Comparison of ENCODE assay signal across 9 cellular contexts in genomic region chr3:105997800-105998526, GRCh38.
DNase-seq lines count a peak whose midpoint lies in the region; ATAC-seq and TF ChIP-seq lines count a peak whose summit lies in the region.
"Had no signal": no experiment of that assay in that cellular context is flagged by ENCODE, and none has a peak within 500 bp of the region (broad histone marks: within the 10 kb centered on the region; RNA-seq: fewer than 3 reads in every experiment).

No MANE protein-coding gene starts in this region.

- H3K4ac ChIP-seq in IMR-90 (ENCODE audit: low read depth, low read length), result peak overlapping the region; percentile 91

- H3K36me3 Mint-ChIP-seq in activated T-cell treated with anti-CD3 and anti-CD28 coated beads, Interleukin-2, amount 50 U/mL, for 24 hours (ENCODE audit: low read depth), result no peaks in the 10 kb centered on the region

- H3K9me3 Mint-ChIP-seq in activated T-cell treated with anti-CD3 and anti-CD28 coated beads, Interleukin-2, amount 50 U/mL, for 24 hours, result peaks cover 28% of the 10 kb centered on the region

- no CpG with 5 or more reads among the region's 3 CpGs for WGBS in IMR-90 (ENCODE audit: extremely low coverage in 2 of 2, insufficient read length in 1 of 2), 2 experiments
- WGBS in adrenal gland, 4 donors, result 29 to 67% (median 59%) methylated on average over 2 to 3 of the region's 3 CpGs

- peak overlapping the region; percentile 93 for H2BK120ac ChIP-seq in IMR-90 (ENCODE audit: low read depth, low read length)

- no peak overlapping the region for H3K4me3 Mint-ChIP-seq in activated T-cell treated with anti-CD3 and anti-CD28 coated beads, Interleukin-2, amount 50 U/mL, for 24 hours

- H3K9ac ChIP-seq in IMR-90 (ENCODE audit: low read depth, low read length), result peak overlapping the region; percentile 70

- H3K56ac ChIP-seq in IMR-90 (ENCODE audit: extremely low read depth, insufficient read depth, low read length), result peak overlapping the region; percentile 82

- no peak overlapping the region for H3K27ac ChIP-seq in A673 (ENCODE audit: low read depth, low read length, poor library complexity, severe bottlenecking)
- H3K27ac ChIP-seq in IMR-90 (ENCODE audit: insufficient read depth, low read length), result peak overlapping the region; percentile 88
- peak overlapping the region in 1 of 5 donors; percentile 62 for H3K27ac ChIP-seq in adrenal gland

- ATAC-seq in IMR-90 (ENCODE audit: low read depth) (peak; percentile 99), HG03039 (IDR thresholded peaks at IDR 0.05; ENCODE audit: unreplicated experiment) (no peak), GM19397 (IDR thresholded peaks at IDR 0.05; ENCODE audit: unreplicated experiment) (no peak)

- H3K14ac ChIP-seq in IMR-90 (replicated peaks; ENCODE audit: low read depth, low read length), result peak overlapping the region; percentile 83

- H3K4me1 ChIP-seq in A673 (ENCODE audit: insufficient read depth, low read length, poor library complexity, severe bottlenecking), result no peaks in the 10 kb centered on the region
- peaks cover 7% of the 10 kb centered on the region for H3K4me1 ChIP-seq in IMR-90 (ENCODE audit: control insufficient read depth, insufficient read depth, low read length)
- H3K4me1 ChIP-seq in adrenal gland (replicated peaks in 1 of 2), result no peaks in the 10 kb centered on the region

- peak overlapping the region; percentile 71; the same call in 2 of the 3 replicates for H2BK15ac ChIP-seq in IMR-90 (ENCODE audit: low read depth, low read length)

- peak overlapping the region; percentile 75 for H4K5ac ChIP-seq in IMR-90 (ENCODE audit: low read depth, low read length)

- H2AK5ac ChIP-seq in IMR-90 (ENCODE audit: low read depth, low read length), result peak overlapping the region; percentile 40; the same call in 1 of the 2 replicates

- TF ChIP-seq CTCF in A673 (conservative IDR thresholded peaks at IDR 0.05; ENCODE audit: low read depth, low read length), result no peak
- no peak for TF ChIP-seq CTCF in IMR-90 (conservative IDR thresholded peaks at IDR 0.05; ENCODE audit: low read depth, low read length)
- TF ChIP-seq CTCF in adrenal gland (IDR thresholded peaks at IDR 0.05), result no peak

- no peaks in the 10 kb centered on the region for H3K36me3 ChIP-seq in A673 (ENCODE audit: insufficient read depth, low read length, poor library complexity, severe bottlenecking)
- H3K36me3 ChIP-seq in IMR-90 (ENCODE audit: control insufficient read depth, insufficient read depth, low read length), result no peaks in the 10 kb centered on the region
- no peaks in the 10 kb centered on the region for H3K36me3 ChIP-seq in adrenal gland (replicated peaks in 1 of 2)

- peaks cover 12% of the 10 kb centered on the region; the same call in 1 of the 2 replicates for H3K9me1 ChIP-seq in IMR-90 (ENCODE audit: insufficient read depth, low read length)

- peak overlapping the region; percentile 85 for H3K18ac ChIP-seq in IMR-90 (ENCODE audit: low read depth, low read length)

- no peaks in the 10 kb centered on the region for H3K27me3 Mint-ChIP-seq in activated T-cell treated with anti-CD3 and anti-CD28 coated beads, Interleukin-2, amount 50 U/mL, for 24 hours

- H2AFZ ChIP-seq in IMR-90 (replicated peaks; ENCODE audit: low read length, poor library complexity), result peak overlapping the region; percentile 77

- dilution Hi-C loops in IMR-90 (cut with HindIII; ENCODE audit: low sequenced_read_pairs, unreplicated experiment), result no loop called here

- peak; percentile 31 for DNase-seq in A673 (ENCODE audit: low spot score)
- DNase-seq in IMR-90, result peak; percentile 95
- DNase-seq in adrenal gland, result peak; percentile 23 to 64 (median 57)
- peak; percentile 96 for DNase-seq in islet precursor cell
- no peak for DNase-seq in Ammon's horn (ENCODE audit: low spot score)
- no peak for DNase-seq in activated T-cell treated with anti-CD3 and anti-CD28 coated beads, Interleukin-2, amount 50 U/mL, for 24 hours
- DNase-seq: NCI-H1694 had no signal

- peak overlapping the region; percentile 87 for H4K91ac ChIP-seq in IMR-90 (ENCODE audit: insufficient read depth, low read depth, low read length)

- peak overlapping the region; percentile 44 for H2AK9ac ChIP-seq in IMR-90 (replicated peaks; ENCODE audit: low read depth, low read length, poor library complexity)

- BruUV-seq in A673 (replicated peaks; lab: Mats Ljungman, UMichigan), result no TSS peak
- no TSS peak for BruUV-seq in IMR-90 (replicated peaks; lab: Mats Ljungman, UMichigan)

- peak overlapping the region; percentile 90 for H2BK20ac ChIP-seq in IMR-90 (ENCODE audit: low read depth, low read length)

- H3K4me3 ChIP-seq in A673 (ENCODE audit: low read depth, low read length, poor library complexity, severe bottlenecking) (no peak overlapping the region), IMR-90 (ENCODE audit: insufficient read depth, low read depth, low read length) (peak overlapping the region; percentile 22; the same call in 1 of the 2 replicates), adrenal gland (no peak overlapping the region)

- in situ Hi-C loops in IMR-90 (cut with MboI; ENCODE audit: low sequenced_read_pairs), result no loop called here

- H3K4me1 Mint-ChIP-seq in activated T-cell treated with anti-CD3 and anti-CD28 coated beads, Interleukin-2, amount 50 U/mL, for 24 hours (ENCODE audit: low read depth), result peaks cover 11% of the 10 kb centered on the region

- TF ChIP-seq RAD21 in IMR-90 (IDR thresholded peaks at IDR 0.05; ENCODE audit: low read length), result peak; percentile 23; the same call in 1 of the 2 replicates

- H3K9me3 ChIP-seq in A673 (ENCODE audit: low read depth, low read length, poor library complexity, severe bottlenecking), result no peaks in the 10 kb centered on the region
- H3K9me3 ChIP-seq in IMR-90 (ENCODE audit: control insufficient read depth, insufficient read depth, low read length), result no peaks in the 10 kb centered on the region
- peaks cover 0 to under 1% (median 0%) of the 10 kb centered on the region in 3 donors for H3K9me3 ChIP-seq in adrenal gland (replicated peaks in 1 of 3)

- peak overlapping the region; percentile 79 for H2BK5ac ChIP-seq in IMR-90 (ENCODE audit: low read depth, low read length, poor library complexity, severe bottlenecking)

- H4K8ac ChIP-seq in IMR-90 (ENCODE audit: low read depth in 2 of 2, low read length in 2 of 2), result peak overlapping the region; percentile 49 to 84

- TF ChIP-seq POLR2A in IMR-90 (IDR thresholded peaks at IDR 0.05; ENCODE audit: low read depth, low read length) (no peak), adrenal gland (IDR thresholded peaks at IDR 0.05) (no peak)

- H3K27ac Mint-ChIP-seq in activated T-cell treated with anti-CD3 and anti-CD28 coated beads, Interleukin-2, amount 50 U/mL, for 24 hours, result no peak overlapping the region

- POLR2A ChIA-PET in A673 (lab: Charles Lee; ENCODE audit: low non-redundant PET), result no interaction called here
- POLR2A ChIA-PET in IMR-90 (lab: Charles Lee; ENCODE audit: unreplicated experiment), result no interaction called here

- CTCF ChIA-PET in A673 (lab: Charles Lee) (no interaction called here), IMR-90 (lab: Yijun Ruan, JAX) (interaction anchor here (0.5 to 0.6 kb wide), 2 partner anchors 359 to 381 kb away, joined by 3 to 4 read pairs; no protein-coding TSS in a partner anchor)

- H3K27me3 ChIP-seq in A673 (replicated peaks; ENCODE audit: insufficient read depth, low read depth, low read length, poor library complexity), result no peaks in the 10 kb centered on the region
- no peaks in the 10 kb centered on the region for H3K27me3 ChIP-seq in IMR-90 (ENCODE audit: control insufficient read depth, insufficient read depth, low read length)
- no peaks in the 10 kb centered on the region for H3K27me3 ChIP-seq in adrenal gland

- H4K20me1 ChIP-seq in IMR-90 (ENCODE audit: insufficient read depth, low read length), result no peaks in the 10 kb centered on the region

- peak overlapping the region; percentile 84 for H3K4me2 ChIP-seq in IMR-90 (ENCODE audit: low read depth, low read length)

- intact Hi-C loops in A673 (cut with micrococcal nuclease; ENCODE audit: unreplicated experiment) (no loop called here), IMR-90 (cut with micrococcal nuclease) (no loop called here), adrenal gland (cut with DNase I) (no loop called here)

- no peaks in the 10 kb centered on the region for H3K79me1 ChIP-seq in IMR-90 (ENCODE audit: low read depth in 1 of 2, low read length in 2 of 2)

- H3K23ac ChIP-seq in IMR-90 (ENCODE audit: low read depth, low read length), result peak overlapping the region; percentile 72; the same call in 1 of the 2 replicates

TF ChIP-seq in IMR-90, 13 proteins besides CTCF, POLR2A, EP300 and RAD21 (continues in another document):
- TF ChIP-seq SMC3 (IDR thresholded peaks at IDR 0.05; ENCODE audit: low read depth, low read length) (no peak), CEBPB (IDR thresholded peaks at IDR 0.05; ENCODE audit: low read depth, low read length) (peak; percentile 99), ELK1 (IDR thresholded peaks at IDR 0.05; ENCODE audit: borderline replicate concordance, low read depth, low read length) (no peak), FOS (IDR thresholded peaks at IDR 0.05; ENCODE audit: low read depth, low read length) (peak; percentile 96), MAZ (IDR thresholded peaks at IDR 0.05; ENCODE audit: borderline replicate concordance, low read depth, low read length) (no peak), RCOR1 (IDR thresholded peaks at IDR 0.05; ENCODE audit: insufficient replicate concordance, low read length) (peak; percentile 83), CHD1 (IDR thresholded peaks at IDR 0.05; ENCODE audit: low read depth, low read length) (no peak), USF2 (IDR thresholded peaks at IDR 0.05; ENCODE audit: low read depth, low read length) (no peak; the same call in 1 of the 2 replicates), NFE2L2 (IDR thresholded peaks at IDR 0.05; ENCODE audit: low read depth, low read length) (no peak), MXI1 (IDR thresholded peaks at IDR 0.05; ENCODE audit: borderline replicate concordance, low read depth, low read length) (no peak), BHLHE40 (IDR thresholded peaks at IDR 0.05; ENCODE audit: low read depth, low read length) (peak; percentile 53; the same call in 1 of the 2 replicates)

Comparison
In these comparisons a context has a peak if more than half of its experiments do, and no peak if none do; other contexts are left out.
1. DNase-seq: peak in A673 (single experiment), IMR-90 (single experiment), adrenal gland (7 of 7) and islet precursor cell (single experiment); none in Ammon's horn (single experiment) and activated T-cell treated with anti-CD3 and anti-CD28 coated beads, Interleukin-2, amount 50 U/mL, for 24 hours (single experiment).